11 cellular contexts compared by ENCODE assay signal in genomic region chr2:177244244-177244771, GRCh38. TPM values are rescaled to one million over a fixed set of nuclear protein-coding genes. Genes with fewer than 3 reads are reported as not detected.
DNase-seq lines count a peak whose midpoint lies in the region; ATAC-seq, FAIRE-seq and TF ChIP-seq lines count a peak whose summit lies in the region.
"Had no signal": no experiment of that assay in that cellular context is flagged by ENCODE, and none has a peak within 500 bp of the region (broad histone marks: within the 10 kb centered on the region; RNA-seq: fewer than 3 reads in every experiment).

No MANE protein-coding gene starts in this region.

- no peak for TF ChIP-seq POLR2A in prostate gland (IDR thresholded peaks at IDR 0.05)

- H3K36me3 ChIP-seq in SK-N-SH (replicated peaks in 1 of 2; ENCODE audit: control insufficient read depth in 1 of 2, insufficient read depth in 2 of 2, low read length in 1 of 2) (no peaks in the 10 kb centered on the region), SJCRH30 (no peaks in the 10 kb centered on the region; the same call in 1 of the 2 replicates), prostate gland (no peaks in the 10 kb centered on the region), pancreas (no peaks in the 10 kb centered on the region)

- no peak for DNase-seq in SK-N-SH
- DNase-seq in SJCRH30 = no peak
- no peak for DNase-seq in immature natural killer cell
- no peak for DNase-seq in stimulated activated naive B cell treated with anti-CD40 and anti-IgM and Interleukin-4, amounts not matched to agents 10 μg/mL and 1 μg/mL and 100 μg/mL, for 72 hours
- no peak for DNase-seq in prostate gland (ENCODE audit: low spot score)
- no peak for DNase-seq in pancreas
- DNase-seq: NCI-H1105 treated with DMSO at 0.1 percent for 48 hours, nucleus accumbens had no signal

- no peak for TF ChIP-seq CTCF in SK-N-SH (IDR thresholded peaks at IDR 0.05)
- TF ChIP-seq CTCF in prostate gland (IDR thresholded peaks at IDR 0.05) = no peak
- no peak for TF ChIP-seq CTCF in pancreas (IDR thresholded peaks at IDR 0.05)

- H3K27me3 ChIP-seq in SK-N-SH (ENCODE audit: insufficient read depth) (no peaks in the 10 kb centered on the region), SJCRH30 (no peaks in the 10 kb centered on the region), prostate gland (replicated peaks; ENCODE audit: insufficient read depth) (no peaks in the 10 kb centered on the region), pancreas (no peaks in the 10 kb centered on the region)

- CTCF ChIA-PET in SK-N-SH (lab: Yijun Ruan, JAX) = interaction anchor here (0.6 to 1.2 kb wide), 3 partner anchors 9 to 91 kb away, joined by 3 to 5 read pairs (median 4); no protein-coding TSS in a partner anchor

- H4K20me1 ChIP-seq in SK-N-SH (ENCODE audit: insufficient read depth) = peaks cover 25% of the 10 kb centered on the region

- no peak for TF ChIP-seq EP300 in SK-N-SH (IDR thresholded peaks at IDR 0.05; ENCODE audit: borderline replicate concordance in 1 of 2, low read depth in 1 of 2, low read length in 1 of 2)

- H3K9me3 ChIP-seq in SK-N-SH (no peaks in the 10 kb centered on the region), SJCRH30 (replicated peaks) (no peaks in the 10 kb centered on the region), prostate gland (no peaks in the 10 kb centered on the region), pancreas (no peaks in the 10 kb centered on the region)

- peaks cover 0 to 5% (median 0%) of the 10 kb centered on the region in 3 donors for H3K27me3 Mint-ChIP-seq in immature natural killer cell (ENCODE audit: low read depth in 3 of 3)
- H3K27me3 Mint-ChIP-seq in stimulated activated naive B cell treated with anti-CD40 and anti-IgM and Interleukin-4, amounts not matched to agents 10 μg/mL and 1 μg/mL and 100 μg/mL, for 72 hours = no peaks in the 10 kb centered on the region

- intact Hi-C loops in prostate gland (cut with DNase I) (no loop called here), pancreas (cut with DNase I) (no loop called here)

- H3K9ac ChIP-seq in SK-N-SH = no peak overlapping the region

- H3K4me1 Mint-ChIP-seq in immature natural killer cell = peaks cover 85 to 94% of the 10 kb centered on the region in 2 donors
- peaks cover 47 to 86% of the 10 kb centered on the region in 2 donors for H3K4me1 Mint-ChIP-seq in stimulated activated naive B cell treated with anti-CD40 and anti-IgM and Interleukin-4, amounts not matched to agents 10 μg/mL and 1 μg/mL and 100 μg/mL, for 72 hours

- H3K4me1 ChIP-seq in SK-N-SH (ENCODE audit: control insufficient read depth in 1 of 2, insufficient read depth in 2 of 2, low read depth in 1 of 2, low read length in 1 of 2) = peaks cover 42 to 57% of the 10 kb centered on the region in 2 experiments
- peaks cover 45% of the 10 kb centered on the region for H3K4me1 ChIP-seq in SJCRH30
- H3K4me1 ChIP-seq in prostate gland (replicated peaks) = peaks cover 29% of the 10 kb centered on the region
- peaks cover 57 to 86% (median 63%) of the 10 kb centered on the region in 3 donors for H3K4me1 ChIP-seq in pancreas

- FAIRE-seq in pancreas (lab: Jason Lieb, UNC) = no peak
- FAIRE-seq: A204.1 had no signal

- H3K4me3 Mint-ChIP-seq in immature natural killer cell = no peak overlapping the region
- no peak overlapping the region for H3K4me3 Mint-ChIP-seq in stimulated activated naive B cell treated with anti-CD40 and anti-IgM and Interleukin-4, amounts not matched to agents 10 μg/mL and 1 μg/mL and 100 μg/mL, for 72 hours

- no peak overlapping the region for H3K4me3 ChIP-seq in SK-N-SH (ENCODE audit: low read depth in 2 of 2, low read length in 1 of 2)
- no peak overlapping the region for H3K4me3 ChIP-seq in SJCRH30
- H3K4me3 ChIP-seq in prostate gland = no peak overlapping the region
- no peak overlapping the region for H3K4me3 ChIP-seq in pancreas

- H3K9me2 ChIP-seq in SK-N-SH = no peaks in the 10 kb centered on the region

- H3K27ac ChIP-seq in SK-N-SH (ENCODE audit: low read depth in 2 of 2, low read length in 1 of 2) = peak overlapping the region in 1 of 2 experiments; percentile 98; a peak in 2 of 4 replicates
- H3K27ac ChIP-seq in SJCRH30 = peak overlapping the region; percentile 18; the same call in 1 of the 2 replicates
- H3K27ac ChIP-seq in prostate gland = no peak overlapping the region
- H3K27ac ChIP-seq in pancreas = peak overlapping the region in 2 of 4 donors; percentile 27 to 93

- TF ChIP-seq RAD21 in SK-N-SH (IDR thresholded peaks at IDR 0.05; ENCODE audit: low read length) = no peak

- peaks cover 97% of the 10 kb centered on the region for H3K79me2 ChIP-seq in SK-N-SH (ENCODE audit: insufficient read depth)

- no peak for ATAC-seq in SK-N-SH treated with all-trans-retinoic acid at 6 μM for 48 hours
- ATAC-seq in stimulated activated naive B cell treated with anti-CD40 and anti-IgM and Interleukin-4, amounts not matched to agents 10 μg/mL and 1 μg/mL and 100 μg/mL, for 72 hours (replicated peaks) = no peak
- ATAC-seq in HG02571 (IDR thresholded peaks at IDR 0.05; ENCODE audit: unreplicated experiment) = no peak
- no peak for ATAC-seq in pancreas

- POLR2A ChIA-PET in SK-N-SH (lab: Yijun Ruan, JAX) = no interaction called here

- WGBS in SK-N-SH (ENCODE audit: low lambda C conversion rate) = 97% methylated on average over 6 of the region's 6 CpGs
- WGBS in prostate gland = 97% methylated on average over 6 of the region's 6 CpGs
- WGBS in pancreas, 2 donors = 94 to 99% methylated on average over 6 of the region's 6 CpGs

- no peak overlapping the region for H2AFZ ChIP-seq in SK-N-SH (ENCODE audit: low read depth)

- peaks cover 38% of the 10 kb centered on the region for H3F3A ChIP-seq in SK-N-SH (replicated peaks; ENCODE audit: insufficient read depth)

- H3K36me3 Mint-ChIP-seq in immature natural killer cell = no peaks in the 10 kb centered on the region
- H3K36me3 Mint-ChIP-seq in stimulated activated naive B cell treated with anti-CD40 and anti-IgM and Interleukin-4, amounts not matched to agents 10 μg/mL and 1 μg/mL and 100 μg/mL, for 72 hours = peaks cover 17 to 46% of the 10 kb centered on the region in 2 donors

- H3K9me3 Mint-ChIP-seq in immature natural killer cell = no peaks in the 10 kb centered on the region
- no peaks in the 10 kb centered on the region for H3K9me3 Mint-ChIP-seq in stimulated activated naive B cell treated with anti-CD40 and anti-IgM and Interleukin-4, amounts not matched to agents 10 μg/mL and 1 μg/mL and 100 μg/mL, for 72 hours

- H3K4me2 ChIP-seq in SK-N-SH = peak overlapping the region; percentile 43; the same call in 1 of the 2 replicates

- H3K27ac Mint-ChIP-seq in immature natural killer cell = peak overlapping the region in 5 of 6 donors; percentile 26 to 80 (median 64)
- H3K27ac Mint-ChIP-seq in stimulated activated naive B cell treated with anti-CD40 and anti-IgM and Interleukin-4, amounts not matched to agents 10 μg/mL and 1 μg/mL and 100 μg/mL, for 72 hours = peak overlapping the region; percentile 67

TF ChIP-seq in SK-N-SH, 30 proteins besides CTCF, POLR2A, EP300 and RAD21 (continues in another document):
- TF ChIP-seq FOXM1 (IDR thresholded peaks at IDR 0.05; ENCODE audit: low read depth) (no peak), IRF3 (IDR thresholded peaks at IDR 0.05; ENCODE audit: low read depth, low read length) (no peak)

TF ChIP-seq in SK-N-SH treated with all-trans-retinoic acid at 6 μM for 48 hours, 23 proteins besides CTCF, POLR2A, EP300 and RAD21:
- TF ChIP-seq ZFP30 (CRISPR knock-in tag; IDR thresholded peaks at IDR 0.05) (no peak), OSR1 (CRISPR knock-in tag; IDR thresholded peaks at IDR 0.05) (no peak)

RNA-seq across cellular contexts. Expression of gene NFE2L2, which starts 20.2 kb away (rescaled TPM):
- 40.9 and 61.9 TPM in 2 replicates for polyA plus RNA-seq in SK-N-SH (2012; rRNA removed)
- 57.8 and 59.5 TPM in 2 replicates for polyA plus RNA-seq in SK-N-SH (2012; cell fraction: cytosol; rRNA removed)
- polyA plus RNA-seq in SK-N-SH (2012; cell fraction: nucleus; rRNA removed) = 51.9 and 65.3 TPM in 2 replicates
- total RNA-seq in SJCRH30 (2014; rRNA removed; shearing (Covaris generic)) = 40.2 and 47.7 TPM in 2 replicates
- 10 to 100 TPM; 36.9 to 50.2 (median 41.2) TPM for polyA plus RNA-seq in immature natural killer cell
- total RNA-seq in prostate gland = 100 to 1,000 TPM in 1 of 2 donors, 10 to 100 TPM in 1; 98.6 to 126 TPM
- 10 to 100 TPM; 20.8 to 48.4 (median 31.4) TPM for total RNA-seq in pancreas
- polyA plus RNA-seq in pancreas = 10 to 100 TPM; 22.5 to 33.4 TPM

RNA-seq across cellular contexts. Expression of gene HNRNPA3, which starts 31.7 kb away (rescaled TPM):
- polyA plus RNA-seq in SK-N-SH (2012; rRNA removed) (86.5 and 102 TPM in 2 replicates), immature natural killer cell (10 to 100 TPM; 47.7 to 85.5 (median 49.7) TPM), pancreas (10 to 100 TPM; 87.9 to 96.8 TPM)
- polyA plus RNA-seq in SK-N-SH (2012; cell fraction: cytosol; rRNA removed) = 125 and 185 TPM in 2 replicates
- 58.1 and 110 TPM in 2 replicates for polyA plus RNA-seq in SK-N-SH (2012; cell fraction: nucleus; rRNA removed)
- 148 and 159 TPM in 2 replicates for total RNA-seq in SJCRH30 (2014; rRNA removed; shearing (Covaris generic))
- total RNA-seq in prostate gland (10 to 100 TPM; 56.5 to 57.0 TPM), pancreas (10 to 100 TPM; 30.3 to 79.1 (median 65.3) TPM)
